ENCODE assay signal across 1 cellular context in genomic region chr4:139154538-139154937, GRCh38.
TF ChIP-seq lines count a peak whose summit lies in the region.

No MANE protein-coding gene starts in this region.

TF ChIP-seq in K562, 482 proteins besides CTCF, POLR2A, EP300 and RAD21 (continued from another document and continues in another):
- TF ChIP-seq PTTG1 (tag; IDR thresholded peaks at IDR 0.05; ENCODE audit: low read depth) (no peak), CREB1 (IDR thresholded peaks at IDR 0.05) (peak; percentile 30; the same call in 1 of the 2 replicates), CREB1 (CRISPR knock-in tag; IDR thresholded peaks at IDR 0.05) (no peak), SMAD4 (CRISPR knock-in tag; conservative IDR thresholded peaks at IDR 0.05) (0 out of 2 replicates have a peak, but pooled peaks have one; percentile 34), ZNF232 (CRISPR knock-in tag; IDR thresholded peaks at IDR 0.05) (no peak), POLR2AphosphoS5 (IDR thresholded peaks at IDR 0.05; ENCODE audit: control insufficient read depth, insufficient read depth, low read depth, low read length) (0 out of 2 replicates have a peak, but pooled peaks have one; percentile 26), NFE2 (IDR thresholded peaks at IDR 0.05; ENCODE audit: low read depth) (peak; percentile 70), TRIM24 (IDR thresholded peaks at IDR 0.05) (peak in 1 of 2 experiments; percentile 57; a peak in 2 of 4 replicates), NBN (IDR thresholded peaks at IDR 0.05; ENCODE audit: low read depth) (0 out of 2 replicates have a peak, but pooled peaks have one; percentile 76), MAX (CRISPR knock-in tag; IDR thresholded peaks at IDR 0.05) (no peak), CHD4 (IDR thresholded peaks at IDR 0.05; ENCODE audit: insufficient read depth, insufficient replicate concordance, low read depth, low read length, poor library complexity, severe bottlenecking) (no peak), LCOR (CRISPR knock-in tag; IDR thresholded peaks at IDR 0.05) (no peak), CTBP1 (IDR thresholded peaks at IDR 0.05; ENCODE audit: borderline replicate concordance) (peak; percentile 93), CTCFL (IDR thresholded peaks at IDR 0.05; ENCODE audit: borderline replicate concordance, insufficient read depth, low read depth, low read length, poor library complexity, severe bottlenecking) (no peak), FOXM1 (IDR thresholded peaks at IDR 0.05; ENCODE audit: low read depth) (0 out of 2 replicates have a peak, but pooled peaks have one; percentile 53), FOXM1 (CRISPR knock-in tag; IDR thresholded peaks at IDR 0.05; ENCODE audit: low read depth) (no peak), TEAD4 (IDR thresholded peaks at IDR 0.05; ENCODE audit: low read length) (peak; percentile 86), TEAD4 (CRISPR knock-in tag; IDR thresholded peaks at IDR 0.05; ENCODE audit: borderline replicate concordance) (no peak), POLR3A (IDR thresholded peaks at IDR 0.05; ENCODE audit: borderline replicate concordance, extremely low read depth, insufficient read depth, insufficient read length) (no peak), MLLT1 (IDR thresholded peaks at IDR 0.05) (no peak), FOSL1 (tag; conservative IDR thresholded peaks at IDR 0.05) (peak; percentile 52), BHLHE40 (IDR thresholded peaks at IDR 0.05; ENCODE audit: low read length) (0 out of 2 replicates have a peak, but pooled peaks have one; percentile 14), NCOR1 (IDR thresholded peaks at IDR 0.05) (peak; percentile 71), TAL1 (IDR thresholded peaks at IDR 0.05) (peak; percentile 74), LEF1 (IDR thresholded peaks at IDR 0.05) (peak; percentile 64; the same call in 1 of the 2 replicates), BRF1 (IDR thresholded peaks at IDR 0.05; ENCODE audit: borderline replicate concordance, extremely low read depth, insufficient read length) (no peak), NR2C1 (IDR thresholded peaks at IDR 0.05) (peak; percentile 84), NR2C1 (tag; IDR thresholded peaks at IDR 0.05) (peak; percentile 92), ZNF280B (CRISPR knock-in tag; IDR thresholded peaks at IDR 0.05) (no peak), ESRRA (IDR thresholded peaks at IDR 0.05; ENCODE audit: borderline replicate concordance, low read depth) (peak; percentile 10; the same call in 1 of the 2 replicates), KLF16 (IDR thresholded peaks at IDR 0.05) (peak; percentile 38; the same call in 1 of the 2 replicates), ATF3 (IDR thresholded peaks at IDR 0.05) (peak; percentile 30; the same call in 1 of the 2 replicates), ATF3 (CRISPR knock-in tag; conservative IDR thresholded peaks at IDR 0.05) (no peak), MECOM (CRISPR knock-in tag; IDR thresholded peaks at IDR 0.05) (peak; percentile 47; the same call in 1 of the 2 replicates), JUN (IDR thresholded peaks at IDR 0.05; ENCODE audit: borderline replicate concordance, low read depth, low read length) (peak; percentile 35; the same call in 1 of the 2 replicates), JUN (CRISPR knock-in tag; IDR thresholded peaks at IDR 0.05; ENCODE audit: borderline replicate concordance) (no peak), NR2C2 (CRISPR knock-in tag; IDR thresholded peaks at IDR 0.05) (peak; percentile 52; the same call in 1 of the 2 replicates), NR2C2 (tag; IDR thresholded peaks at IDR 0.05) (peak; percentile 91), HDAC1 (IDR thresholded peaks at IDR 0.05) (peak in 1 of 2 experiments; percentile 63; a peak in 1 of 4 replicates), CCNT2 (IDR thresholded peaks at IDR 0.05; ENCODE audit: borderline replicate concordance, extremely low read depth, insufficient read length, low read depth, low read length) (peak; percentile 33), TOE1 (IDR thresholded peaks at IDR 0.05; ENCODE audit: borderline replicate concordance) (peak; percentile 66; the same call in 1 of the 2 replicates), TOE1 (CRISPR knock-in tag; IDR thresholded peaks at IDR 0.05; ENCODE audit: borderline replicate concordance, low read depth) (no peak), FOXP1 (CRISPR knock-in tag; IDR thresholded peaks at IDR 0.05) (no peak), MTA1 (IDR thresholded peaks at IDR 0.05; ENCODE audit: borderline replicate concordance) (peak; percentile 80; the same call in 1 of the 2 replicates), ZNF354B (CRISPR knock-in tag; IDR thresholded peaks at IDR 0.05) (no peak), ATF1 (CRISPR knock-in tag; IDR thresholded peaks at IDR 0.05) (no peak), ATF1 (tag; IDR thresholded peaks at IDR 0.05) (peak; percentile 29; the same call in 1 of the 2 replicates), MAFF (IDR thresholded peaks at IDR 0.05; ENCODE audit: low read length) (peak; percentile 22; the same call in 1 of the 2 replicates), ZNF316 (IDR thresholded peaks at IDR 0.05) (peak; percentile 68), SMC3 (conservative IDR thresholded peaks at IDR 0.05; ENCODE audit: insufficient read depth, low read depth, low read length) (no peak), TCF3 (CRISPR knock-in tag; IDR thresholded peaks at IDR 0.05) (peak; percentile 68), HBP1 (CRISPR knock-in tag; IDR thresholded peaks at IDR 0.05) (no peak), DLX4 (CRISPR knock-in tag; IDR thresholded peaks at IDR 0.05) (no peak)
- TF ChIP-seq, protein P1, sequence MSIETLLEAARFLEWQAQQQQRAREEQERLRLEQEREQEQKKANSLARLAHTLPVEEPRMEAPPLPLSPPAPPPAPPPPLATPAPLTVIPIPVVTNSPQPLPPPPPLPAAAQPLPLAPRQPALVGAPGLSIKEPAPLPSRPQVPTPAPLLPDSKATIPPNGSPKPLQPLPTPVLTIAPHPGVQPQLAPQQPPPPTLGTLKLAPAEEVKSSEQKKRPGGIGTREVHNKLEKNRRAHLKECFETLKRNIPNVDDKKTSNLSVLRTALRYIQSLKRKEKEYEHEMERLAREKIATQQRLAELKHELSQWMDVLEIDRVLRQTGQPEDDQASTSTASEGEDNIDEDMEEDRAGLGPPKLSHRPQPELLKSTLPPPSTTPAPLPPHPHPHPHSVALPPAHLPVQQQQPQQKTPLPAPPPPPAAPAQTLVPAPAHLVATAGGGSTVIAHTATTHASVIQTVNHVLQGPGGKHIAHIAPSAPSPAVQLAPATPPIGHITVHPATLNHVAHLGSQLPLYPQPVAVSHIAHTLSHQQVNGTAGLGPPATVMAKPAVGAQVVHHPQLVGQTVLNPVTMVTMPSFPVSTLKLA (conservative IDR thresholded peaks at IDR 0.05) = peak in 1 of 2 experiments; percentile 48; a peak in 1 of 4 replicates
- TF ChIP-seq, protein P2, sequence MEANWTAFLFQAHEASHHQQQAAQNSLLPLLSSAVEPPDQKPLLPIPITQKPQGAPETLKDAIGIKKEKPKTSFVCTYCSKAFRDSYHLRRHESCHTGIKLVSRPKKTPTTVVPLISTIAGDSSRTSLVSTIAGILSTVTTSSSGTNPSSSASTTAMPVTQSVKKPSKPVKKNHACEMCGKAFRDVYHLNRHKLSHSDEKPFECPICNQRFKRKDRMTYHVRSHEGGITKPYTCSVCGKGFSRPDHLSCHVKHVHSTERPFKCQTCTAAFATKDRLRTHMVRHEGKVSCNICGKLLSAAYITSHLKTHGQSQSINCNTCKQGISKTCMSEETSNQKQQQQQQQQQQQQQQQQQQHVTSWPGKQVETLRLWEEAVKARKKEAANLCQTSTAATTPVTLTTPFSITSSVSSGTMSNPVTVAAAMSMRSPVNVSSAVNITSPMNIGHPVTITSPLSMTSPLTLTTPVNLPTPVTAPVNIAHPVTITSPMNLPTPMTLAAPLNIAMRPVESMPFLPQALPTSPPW (CRISPR knock-in tag; IDR thresholded peaks at IDR 0.05) = no peak; the same call in 1 of the 2 replicates
- TF ChIP-seq, protein P3, sequence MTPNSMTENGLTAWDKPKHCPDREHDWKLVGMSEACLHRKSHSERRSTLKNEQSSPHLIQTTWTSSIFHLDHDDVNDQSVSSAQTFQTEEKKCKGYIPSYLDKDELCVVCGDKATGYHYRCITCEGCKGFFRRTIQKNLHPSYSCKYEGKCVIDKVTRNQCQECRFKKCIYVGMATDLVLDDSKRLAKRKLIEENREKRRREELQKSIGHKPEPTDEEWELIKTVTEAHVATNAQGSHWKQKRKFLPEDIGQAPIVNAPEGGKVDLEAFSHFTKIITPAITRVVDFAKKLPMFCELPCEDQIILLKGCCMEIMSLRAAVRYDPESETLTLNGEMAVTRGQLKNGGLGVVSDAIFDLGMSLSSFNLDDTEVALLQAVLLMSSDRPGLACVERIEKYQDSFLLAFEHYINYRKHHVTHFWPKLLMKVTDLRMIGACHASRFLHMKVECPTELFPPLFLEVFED (CRISPR knock-in tag; conservative IDR thresholded peaks at IDR 0.05) = no peak
- TF ChIP-seq, protein P4, sequence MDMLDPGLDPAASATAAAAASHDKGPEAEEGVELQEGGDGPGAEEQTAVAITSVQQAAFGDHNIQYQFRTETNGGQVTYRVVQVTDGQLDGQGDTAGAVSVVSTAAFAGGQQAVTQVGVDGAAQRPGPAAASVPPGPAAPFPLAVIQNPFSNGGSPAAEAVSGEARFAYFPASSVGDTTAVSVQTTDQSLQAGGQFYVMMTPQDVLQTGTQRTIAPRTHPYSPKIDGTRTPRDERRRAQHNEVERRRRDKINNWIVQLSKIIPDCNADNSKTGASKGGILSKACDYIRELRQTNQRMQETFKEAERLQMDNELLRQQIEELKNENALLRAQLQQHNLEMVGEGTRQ (CRISPR knock-in tag; IDR thresholded peaks at IDR 0.05) = peak; percentile 83
